ENCODE assay signal across 23 cellular contexts in genomic region chr6:143213977-143214376, GRCh38.
"Had no signal": no experiment of that assay in that cellular context is flagged by ENCODE, and none has a peak within 500 bp of the region (broad histone marks: within the 10 kb centered on the region; RNA-seq: fewer than 3 reads in every experiment).

No MANE protein-coding gene starts in this region.

- H3K27ac ChIP-seq: colonic mucosa, epithelial cell of prostate, esophagus squamous epithelium, foreskin keratinocyte, gastrocnemius medialis had no signal

- ATAC-seq: activated CD8-positive, alpha-beta T cell treated with anti-CD3 and anti-CD28 coated beads for 36 hours; activated T-cell treated with anti-CD3 and anti-CD28 coated beads, Interleukin-2, amount 50 U/mL, for 4 hours; activated T-helper 17 cell treated with anti-CD3 and anti-CD28 coated beads, Interleukin-2, amount 50 U/mL, for 72 hours; foreskin keratinocyte; WTC11 had no signal

- H3K4me3 ChIP-seq: colonic mucosa, esophagus squamous epithelium, gastrocnemius medialis, heart right ventricle had no signal

- DNase-seq: activated CD4-positive, alpha-beta T cell treated with anti-CD3 and anti-CD28 coated beads for 1 hour; activated CD4-positive, alpha-beta T cell treated with anti-CD3 and anti-CD28 coated beads for 4 hours; activated CD4-positive, alpha-beta T cell treated with anti-CD3 and anti-CD28 coated beads, Interleukin-2, amount 10 ng/mL, durations not matched to agents 7 days and 5 days; activated CD4-positive, alpha-beta T cell treated with anti-CD3 and anti-CD28 coated beads, Interleukin-2, amount 50 U/mL, for 48 hours; activated CD8-positive, alpha-beta memory T cell treated with anti-CD3 and anti-CD28 coated beads for 24 hours; activated CD8-positive, alpha-beta T cell treated with anti-CD3 and anti-CD28 coated beads for 36 hours; activated effector memory CD4-positive, alpha-beta T cell treated with Interleukin-2 at 50 U/mL for 16 hours; activated gamma-delta T cell treated with Interleukin-2 at 50 U/mL for 16 hours; activated naive CD4-positive, alpha-beta T cell treated with anti-CD3 and anti-CD28 coated beads, Interleukin-2, amount 50 U/mL, for 16 hours; activated naive CD4-positive, alpha-beta T cell treated with Interleukin-2 at 50 U/mL for 16 hours; activated T-cell treated with anti-CD3 and anti-CD28 coated beads, Interleukin-2, amount 50 U/mL, for 4 hours; amniotic stem cell; central memory CD4-positive, alpha-beta T cell; cerebellar nuclear complex; colonic mucosa; effector CD8-positive, alpha-beta T cell; esophagus squamous epithelium; foreskin keratinocyte; gastrocnemius medialis; heart right ventricle had no signal
